ENCODE assay signal across 23 cellular contexts in genomic region chr22:45787770-45788169, GRCh38.
DNase-seq lines count a peak whose midpoint lies in the region; ATAC-seq and TF ChIP-seq lines count a peak whose summit lies in the region.
"Had no signal": no experiment of that assay in that cellular context is flagged by ENCODE, and none has a peak within 500 bp of the region (broad histone marks: within the 10 kb centered on the region; RNA-seq: fewer than 3 reads in every experiment).

No MANE protein-coding gene starts in this region.

- H3K14ac ChIP-seq in IMR-90 (replicated peaks; ENCODE audit: low read depth, low read length): no peak overlapping the region

- H2AK5ac ChIP-seq in IMR-90 (ENCODE audit: low read depth, low read length): no peak overlapping the region

- dilution Hi-C loops in IMR-90 (cut with HindIII; ENCODE audit: low sequenced_read_pairs, unreplicated experiment): no loop called here

- H2BK20ac ChIP-seq in IMR-90 (ENCODE audit: low read depth, low read length): no peak overlapping the region

- no peak for TF ChIP-seq CTCF in AG10803 (conservative IDR thresholded peaks at IDR 0.05; ENCODE audit: low read length)
- TF ChIP-seq CTCF in IMR-90 (conservative IDR thresholded peaks at IDR 0.05; ENCODE audit: low read depth, low read length): no peak
- no peak for TF ChIP-seq CTCF in left lung (IDR thresholded peaks at IDR 0.05)

- no peak overlapping the region for H3K18ac ChIP-seq in IMR-90 (ENCODE audit: low read depth, low read length)

- H4K5ac ChIP-seq in IMR-90 (ENCODE audit: low read depth, low read length): no peak overlapping the region

- TF ChIP-seq POLR2A in IMR-90 (IDR thresholded peaks at IDR 0.05; ENCODE audit: low read depth, low read length): no peak

- POLR2A ChIA-PET in IMR-90 (lab: Charles Lee; ENCODE audit: unreplicated experiment): no interaction called here

- no peak overlapping the region for H4K8ac ChIP-seq in IMR-90 (ENCODE audit: low read depth in 2 of 2, low read length in 2 of 2)

- no peak overlapping the region for H2AFZ ChIP-seq in IMR-90 (replicated peaks; ENCODE audit: low read length, poor library complexity)

- no peak overlapping the region for H3K27ac ChIP-seq in IMR-90 (ENCODE audit: insufficient read depth, low read length)
- no peak overlapping the region for H3K27ac ChIP-seq in left lung
- H3K27ac ChIP-seq: BLaER1, Peyer's patch had no signal

- no peak overlapping the region for H2BK15ac ChIP-seq in IMR-90 (ENCODE audit: low read depth, low read length)

- peaks cover 63% of the 10 kb centered on the region for H4K20me1 ChIP-seq in IMR-90 (ENCODE audit: insufficient read depth, low read length)

- ATAC-seq in IMR-90 (ENCODE audit: low read depth) (peak; percentile 45), left lung (peak; percentile 9), HG03457 (IDR thresholded peaks at IDR 0.05; ENCODE audit: unreplicated experiment) (no peak), GM18517 (IDR thresholded peaks at IDR 0.05; ENCODE audit: unreplicated experiment) (no peak)

- H3K9me1 ChIP-seq in IMR-90 (ENCODE audit: insufficient read depth, low read length): peaks cover 29% of the 10 kb centered on the region

- TF ChIP-seq RAD21 in IMR-90 (IDR thresholded peaks at IDR 0.05; ENCODE audit: low read length): no peak

- no TSS peak for BruUV-seq in IMR-90 (replicated peaks; lab: Mats Ljungman, UMichigan)

- H3K9ac ChIP-seq in IMR-90 (ENCODE audit: low read depth, low read length): no peak overlapping the region
- H3K9ac ChIP-seq: BLaER1, SK-N-SH had no signal

- peaks cover 9% of the 10 kb centered on the region for H3K36me3 ChIP-seq in IMR-90 (ENCODE audit: control insufficient read depth, insufficient read depth, low read length)
- no peaks in the 10 kb centered on the region for H3K36me3 ChIP-seq in left lung
- H3K36me3 ChIP-seq: Peyer's patch had no signal

- H3K4me2 ChIP-seq in IMR-90 (ENCODE audit: low read depth, low read length): no peak overlapping the region
- H3K4me2 ChIP-seq: BLaER1, SK-N-SH had no signal

- no peak overlapping the region for H3K4ac ChIP-seq in IMR-90 (ENCODE audit: low read depth, low read length)

- in situ Hi-C loops in IMR-90 (cut with MboI; ENCODE audit: low sequenced_read_pairs): no loop called here

- intact Hi-C loops in IMR-90 (cut with micrococcal nuclease): no loop called here
- intact Hi-C loops in left lung (cut with DNase I): no loop called here

- H3K79me1 ChIP-seq in IMR-90 (ENCODE audit: low read depth in 1 of 2, low read length in 2 of 2): peaks cover 58 to 78% of the 10 kb centered on the region in 2 experiments

- no peak overlapping the region for H2BK5ac ChIP-seq in IMR-90 (ENCODE audit: low read depth, low read length, poor library complexity, severe bottlenecking)

- H3K4me3 ChIP-seq in AG10803 (ENCODE audit: low read length) (no peak overlapping the region), IMR-90 (ENCODE audit: insufficient read depth, low read depth, low read length) (no peak overlapping the region), left lung (no peak overlapping the region)
- H3K4me3 ChIP-seq: BLaER1, Peyer's patch had no signal

- H3K9me3 ChIP-seq in IMR-90 (ENCODE audit: control insufficient read depth, insufficient read depth, low read length) (no peaks in the 10 kb centered on the region), left lung (no peaks in the 10 kb centered on the region)
- H3K9me3 ChIP-seq: Peyer's patch, SK-N-SH had no signal

- H2BK120ac ChIP-seq in IMR-90 (ENCODE audit: low read depth, low read length): no peak overlapping the region

- WGBS in IMR-90 (ENCODE audit: extremely low coverage in 2 of 2, insufficient read length in 1 of 2), 2 experiments: no CpG with 5 or more reads among the region's 2 CpGs

- H3K23ac ChIP-seq in IMR-90 (ENCODE audit: low read depth, low read length): no peak overlapping the region

- peak; percentile 29 for DNase-seq in AG10803 (ENCODE audit: low read depth)
- DNase-seq in IMR-90: peak; percentile 42
- DNase-seq in fibroblast of gingiva (ENCODE audit: low read depth): peak; percentile 25
- no peak for DNase-seq in left lung
- DNase-seq in SIG-M5 (lab: John Stamatoyannopoulos, UW): no peak
- DNase-seq in NOMO-1 treated with dmso at 0.1 percent for 144 hours (lab: John Stamatoyannopoulos, UW; ENCODE audit: unreplicated experiment): no peak
- DNase-seq: 8988T; CD4-positive, CD25-positive, alpha-beta regulatory T cell; DMS53; NCI-H1048; NCI-H1417; NCI-H1694 treated with DMSO at 0.1 percent for 48 hours; NCI-H2081 treated with DMSO at 0.1 percent for 48 hours; NCI-H2171; NCI-H226; NCI-H510A; NCI-H69; OCI-M1; Peyer's patch; SK-N-SH had no signal

- H4K91ac ChIP-seq in IMR-90 (ENCODE audit: insufficient read depth, low read depth, low read length): no peak overlapping the region

- no peak overlapping the region for H3K56ac ChIP-seq in IMR-90 (ENCODE audit: extremely low read depth, insufficient read depth, low read length)

- H3K27me3 ChIP-seq in IMR-90 (ENCODE audit: control insufficient read depth, insufficient read depth, low read length) (no peaks in the 10 kb centered on the region), left lung (no peaks in the 10 kb centered on the region)
- H3K27me3 ChIP-seq: BLaER1, Peyer's patch had no signal

- CTCF ChIA-PET in IMR-90 (lab: Yijun Ruan, JAX): no interaction called here

- H2AK9ac ChIP-seq in IMR-90 (replicated peaks; ENCODE audit: low read depth, low read length, poor library complexity): no peak overlapping the region

- H3K4me1 ChIP-seq in IMR-90 (ENCODE audit: control insufficient read depth, insufficient read depth, low read length) (peaks cover 27% of the 10 kb centered on the region), left lung (peaks cover 2 to 22% of the 10 kb centered on the region in 2 donors)
- H3K4me1 ChIP-seq: Peyer's patch had no signal

TF ChIP-seq in IMR-90, 13 proteins besides CTCF, POLR2A, EP300 and RAD21:
- TF ChIP-seq MXI1 (IDR thresholded peaks at IDR 0.05; ENCODE audit: borderline replicate concordance, low read depth, low read length): no peak
- TF ChIP-seq RFX5 (IDR thresholded peaks at IDR 0.05; ENCODE audit: low read depth, low read length): no peak
- no peak for TF ChIP-seq FOS (IDR thresholded peaks at IDR 0.05; ENCODE audit: low read depth, low read length)
- TF ChIP-seq CEBPB (IDR thresholded peaks at IDR 0.05; ENCODE audit: low read depth, low read length): peak; percentile 50; the same call in 1 of the 2 replicates
- TF ChIP-seq SMC3 (IDR thresholded peaks at IDR 0.05; ENCODE audit: low read depth, low read length): no peak

Comparison
In these comparisons a context has a peak if more than half of its experiments do, and no peak if none do; other contexts are left out.
1. DNase-seq: peak in AG10803 (single experiment), IMR-90 (single experiment) and fibroblast of gingiva (single experiment); none in left lung (0 of 2), SIG-M5 (single experiment) and NOMO-1 treated with dmso at 0.1 percent for 144 hours (single experiment).
2. ATAC-seq: peak in IMR-90 (single experiment) and left lung (single experiment); none in HG03457 (single experiment) and GM18517 (single experiment).